Comparison of ENCODE assay signal across 2 cellular contexts in the genomic region with DNA sequence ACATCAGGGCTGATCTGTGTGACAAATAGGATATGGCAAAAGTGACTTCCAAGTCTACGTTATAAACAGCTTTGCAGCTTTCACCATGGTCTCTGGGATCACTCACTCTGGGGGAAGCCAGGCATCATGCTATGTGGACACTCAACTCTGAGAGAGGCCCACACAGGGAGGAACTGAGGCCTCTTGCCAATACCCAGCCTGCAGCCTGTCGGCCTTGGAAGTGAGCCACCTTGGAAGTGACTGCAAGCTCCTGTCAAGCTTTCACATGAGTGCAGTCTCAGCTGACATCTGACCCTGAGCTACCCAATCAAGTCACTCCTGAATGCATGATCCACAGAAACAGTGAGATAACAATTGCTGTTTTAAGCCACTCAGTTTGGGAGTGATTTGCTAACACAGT.
TF ChIP-seq lines count a peak whose summit lies in the region.

No MANE protein-coding gene starts in this region.

TF ChIP-seq in liver, 16 proteins besides CTCF, POLR2A, EP300 and RAD21:
- TF ChIP-seq HNF4G (IDR thresholded peaks at IDR 0.05) (no peak), NR2F2 (IDR thresholded peaks at IDR 0.05) (peak; percentile 43)

TF ChIP-seq in HepG2, 621 proteins besides CTCF, POLR2A, EP300 and RAD21:
- no peak for TF ChIP-seq ZNF670 (CRISPR knock-in tag; IDR thresholded peaks at IDR 0.05; ENCODE audit: borderline replicate concordance)
- TF ChIP-seq SUZ12 (IDR thresholded peaks at IDR 0.05; ENCODE audit: low read depth, low read length): no peak
- TF ChIP-seq ZNF44 (CRISPR knock-in tag; IDR thresholded peaks at IDR 0.05): no peak
- TF ChIP-seq ZNF446 (CRISPR knock-in tag; IDR thresholded peaks at IDR 0.05): no peak
- TF ChIP-seq, protein P1, sequence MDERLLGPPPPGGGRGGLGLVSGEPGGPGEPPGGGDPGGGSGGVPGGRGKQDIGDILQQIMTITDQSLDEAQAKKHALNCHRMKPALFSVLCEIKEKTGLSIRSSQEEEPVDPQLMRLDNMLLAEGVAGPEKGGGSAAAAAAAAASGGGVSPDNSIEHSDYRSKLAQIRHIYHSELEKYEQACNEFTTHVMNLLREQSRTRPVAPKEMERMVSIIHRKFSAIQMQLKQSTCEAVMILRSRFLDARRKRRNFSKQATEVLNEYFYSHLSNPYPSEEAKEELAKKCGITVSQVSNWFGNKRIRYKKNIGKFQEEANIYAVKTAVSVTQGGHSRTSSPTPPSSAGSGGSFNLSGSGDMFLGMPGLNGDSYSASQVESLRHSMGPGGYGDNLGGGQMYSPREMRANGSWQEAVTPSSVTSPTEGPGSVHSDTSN (CRISPR knock-in tag; IDR thresholded peaks at IDR 0.05): no peak
- TF ChIP-seq, protein P2, sequence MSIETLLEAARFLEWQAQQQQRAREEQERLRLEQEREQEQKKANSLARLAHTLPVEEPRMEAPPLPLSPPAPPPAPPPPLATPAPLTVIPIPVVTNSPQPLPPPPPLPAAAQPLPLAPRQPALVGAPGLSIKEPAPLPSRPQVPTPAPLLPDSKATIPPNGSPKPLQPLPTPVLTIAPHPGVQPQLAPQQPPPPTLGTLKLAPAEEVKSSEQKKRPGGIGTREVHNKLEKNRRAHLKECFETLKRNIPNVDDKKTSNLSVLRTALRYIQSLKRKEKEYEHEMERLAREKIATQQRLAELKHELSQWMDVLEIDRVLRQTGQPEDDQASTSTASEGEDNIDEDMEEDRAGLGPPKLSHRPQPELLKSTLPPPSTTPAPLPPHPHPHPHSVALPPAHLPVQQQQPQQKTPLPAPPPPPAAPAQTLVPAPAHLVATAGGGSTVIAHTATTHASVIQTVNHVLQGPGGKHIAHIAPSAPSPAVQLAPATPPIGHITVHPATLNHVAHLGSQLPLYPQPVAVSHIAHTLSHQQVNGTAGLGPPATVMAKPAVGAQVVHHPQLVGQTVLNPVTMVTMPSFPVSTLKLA (IDR thresholded peaks at IDR 0.05): no peak
- TF ChIP-seq ZNF652 (CRISPR knock-in tag; IDR thresholded peaks at IDR 0.05; ENCODE audit: borderline replicate concordance, low read depth): no peak
- TF ChIP-seq, protein P3, sequence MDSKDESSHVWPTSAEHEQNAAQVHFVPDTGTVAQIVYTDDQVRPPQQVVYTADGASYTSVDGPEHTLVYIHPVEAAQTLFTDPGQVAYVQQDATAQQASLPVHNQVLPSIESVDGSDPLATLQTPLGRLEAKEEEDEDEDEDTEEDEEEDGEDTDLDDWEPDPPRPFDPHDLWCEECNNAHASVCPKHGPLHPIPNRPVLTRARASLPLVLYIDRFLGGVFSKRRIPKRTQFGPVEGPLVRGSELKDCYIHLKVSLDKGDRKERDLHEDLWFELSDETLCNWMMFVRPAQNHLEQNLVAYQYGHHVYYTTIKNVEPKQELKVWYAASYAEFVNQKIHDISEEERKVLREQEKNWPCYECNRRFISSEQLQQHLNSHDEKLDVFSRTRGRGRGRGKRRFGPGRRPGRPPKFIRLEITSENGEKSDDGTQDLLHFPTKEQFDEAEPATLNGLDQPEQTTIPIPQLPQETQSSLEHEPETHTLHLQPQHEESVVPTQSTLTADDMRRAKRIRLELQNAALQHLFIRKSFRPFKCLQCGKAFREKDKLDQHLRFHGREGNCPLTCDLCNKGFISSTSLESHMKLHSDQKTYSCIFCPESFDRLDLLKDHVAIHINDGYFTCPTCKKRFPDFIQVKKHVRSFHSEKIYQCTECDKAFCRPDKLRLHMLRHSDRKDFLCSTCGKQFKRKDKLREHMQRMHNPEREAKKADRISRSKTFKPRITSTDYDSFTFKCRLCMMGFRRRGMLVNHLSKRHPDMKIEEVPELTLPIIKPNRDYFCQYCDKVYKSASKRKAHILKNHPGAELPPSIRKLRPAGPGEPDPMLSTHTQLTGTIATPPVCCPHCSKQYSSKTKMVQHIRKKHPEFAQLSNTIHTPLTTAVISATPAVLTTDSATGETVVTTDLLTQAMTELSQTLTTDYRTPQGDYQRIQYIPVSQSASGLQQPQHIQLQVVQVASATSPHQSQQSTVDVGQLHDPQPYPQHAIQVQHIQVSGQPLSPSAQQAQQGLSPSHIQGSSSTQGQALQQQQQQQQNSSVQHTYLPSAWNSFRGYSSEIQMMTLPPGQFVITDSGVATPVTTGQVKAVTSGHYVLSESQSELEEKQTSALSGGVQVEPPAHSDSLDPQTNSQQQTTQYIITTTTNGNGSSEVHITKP (CRISPR knock-in tag; IDR thresholded peaks at IDR 0.05; ENCODE audit: low read depth): no peak
- TF ChIP-seq XBP1 (CRISPR knock-in tag; IDR thresholded peaks at IDR 0.05): no peak
- no peak for TF ChIP-seq SP5 (CRISPR knock-in tag; IDR thresholded peaks at IDR 0.05; ENCODE audit: borderline replicate concordance, low read depth)
- TF ChIP-seq, protein P4, sequence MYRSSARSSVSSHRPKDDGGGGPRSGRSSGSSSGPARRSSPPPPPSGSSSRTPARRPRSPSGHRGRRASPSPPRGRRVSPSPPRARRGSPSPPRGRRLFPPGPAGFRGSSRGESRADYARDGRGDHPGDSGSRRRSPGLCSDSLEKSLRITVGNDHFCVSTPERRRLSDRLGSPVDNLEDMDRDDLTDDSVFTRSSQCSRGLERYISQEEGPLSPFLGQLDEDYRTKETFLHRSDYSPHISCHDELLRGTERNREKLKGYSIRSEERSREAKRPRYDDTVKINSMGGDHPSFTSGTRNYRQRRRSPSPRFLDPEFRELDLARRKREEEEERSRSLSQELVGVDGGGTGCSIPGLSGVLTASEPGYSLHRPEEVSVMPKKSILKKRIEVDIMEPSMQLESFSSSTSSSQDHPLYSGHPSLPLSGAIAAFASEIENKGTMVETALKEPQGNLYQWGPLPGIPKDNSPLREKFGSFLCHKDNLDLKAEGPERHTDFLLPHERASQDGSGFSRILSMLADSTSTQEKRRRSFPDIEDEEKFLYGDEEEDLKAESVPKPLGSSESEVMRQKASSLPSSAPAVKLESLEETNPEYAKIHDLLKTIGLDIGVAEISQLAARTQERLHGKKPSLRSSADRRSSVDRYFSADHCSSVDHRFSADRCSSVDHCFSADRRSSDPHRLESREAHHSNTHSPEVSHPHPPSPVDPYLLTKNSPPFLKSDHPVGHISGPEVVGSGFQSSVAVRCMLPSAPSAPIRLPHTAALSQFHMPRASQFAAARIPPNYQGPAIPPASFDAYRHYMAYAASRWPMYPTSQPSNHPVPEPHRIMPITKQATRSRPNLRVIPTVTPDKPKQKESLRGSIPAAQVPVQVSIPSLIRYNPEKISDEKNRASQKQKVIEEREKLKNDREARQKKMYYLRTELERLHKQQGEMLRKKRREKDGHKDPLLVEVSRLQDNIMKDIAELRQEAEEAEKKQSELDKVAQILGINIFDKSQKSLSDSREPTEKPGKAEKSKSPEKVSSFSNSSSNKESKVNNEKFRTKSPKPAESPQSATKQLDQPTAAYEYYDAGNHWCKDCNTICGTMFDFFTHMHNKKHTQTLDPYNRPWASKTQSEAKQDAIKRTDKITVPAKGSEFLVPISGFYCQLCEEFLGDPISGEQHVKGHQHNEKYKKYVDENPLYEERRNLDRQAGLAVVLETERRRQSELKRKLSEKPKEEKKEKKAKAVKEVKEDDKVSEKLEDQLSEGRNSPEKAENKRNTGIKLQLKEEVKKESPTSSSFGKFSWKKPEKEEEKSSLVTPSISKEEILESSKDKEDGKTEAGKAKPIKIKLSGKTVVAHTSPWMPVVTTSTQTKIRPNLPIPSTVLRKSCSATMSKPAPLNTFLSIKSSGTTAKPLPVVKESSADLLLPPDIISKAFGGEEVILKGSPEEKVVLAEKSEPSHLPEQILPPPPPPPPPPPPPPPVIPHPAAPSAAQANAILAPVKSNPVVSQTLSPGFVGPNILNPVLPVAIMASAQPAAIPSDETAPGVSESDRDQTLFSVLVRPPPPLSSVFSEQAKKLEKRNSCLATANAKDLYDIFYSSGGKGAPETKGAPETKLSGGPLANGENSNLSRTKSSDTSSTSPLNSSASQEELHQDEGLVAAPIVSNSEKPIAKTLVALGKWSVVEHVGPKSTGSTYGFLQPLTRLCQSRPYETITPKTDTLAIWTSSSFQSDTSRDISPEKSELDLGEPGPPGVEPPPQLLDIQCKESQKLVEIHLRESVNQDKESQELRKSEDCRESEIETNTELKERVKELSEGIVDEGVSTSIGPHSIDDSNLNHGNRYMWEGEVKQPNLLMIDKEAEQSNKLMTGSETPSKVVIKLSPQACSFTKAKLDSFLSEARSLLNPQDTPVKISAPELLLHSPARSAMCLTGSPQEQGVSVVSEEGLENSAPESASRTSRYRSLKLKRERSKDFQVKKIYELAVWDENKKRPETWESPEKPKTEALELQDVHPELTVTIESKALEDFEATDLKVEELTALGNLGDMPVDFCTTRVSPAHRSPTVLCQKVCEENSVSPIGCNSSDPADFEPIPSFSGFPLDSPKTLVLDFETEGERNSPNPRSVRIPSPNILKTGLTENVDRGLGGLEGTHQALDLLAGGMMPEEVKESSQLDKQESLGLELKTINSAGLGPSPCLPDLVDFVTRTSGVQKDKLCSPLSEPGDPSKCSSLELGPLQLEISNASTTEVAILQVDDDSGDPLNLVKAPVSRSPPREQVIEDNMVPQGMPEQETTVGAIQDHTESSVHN (CRISPR knock-in tag; IDR thresholded peaks at IDR 0.05): no peak
TF ChIP-seq in HepG2: peak in this region for 0.
